Comparison of ENCODE assay signal across 1 cellular context in the genomic region with DNA sequence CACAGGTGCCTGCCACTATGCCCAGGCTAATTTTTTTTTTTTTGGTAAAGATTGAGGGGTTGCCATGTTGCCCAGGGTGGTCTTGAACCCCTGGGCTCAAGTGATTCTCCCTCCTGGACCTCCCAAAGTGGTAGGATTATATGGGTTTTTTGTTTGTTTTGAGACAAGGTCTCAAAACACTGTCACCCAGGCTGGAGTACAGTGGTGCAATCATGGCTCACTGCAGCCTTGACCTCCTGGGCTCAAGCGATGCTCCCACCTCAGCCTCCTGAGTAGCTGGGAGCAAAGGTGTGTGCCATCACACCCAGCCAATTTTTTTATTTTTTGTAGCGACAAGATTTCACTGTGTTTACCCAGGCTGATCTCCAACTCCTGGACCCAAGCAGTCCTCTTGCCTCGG.
TF ChIP-seq lines count a peak whose summit lies in the region.

No MANE protein-coding gene starts in this region.

TF ChIP-seq in HepG2, 621 proteins besides CTCF, POLR2A, EP300 and RAD21 (continued from another document and continues in another):
- TF ChIP-seq, protein P1, sequence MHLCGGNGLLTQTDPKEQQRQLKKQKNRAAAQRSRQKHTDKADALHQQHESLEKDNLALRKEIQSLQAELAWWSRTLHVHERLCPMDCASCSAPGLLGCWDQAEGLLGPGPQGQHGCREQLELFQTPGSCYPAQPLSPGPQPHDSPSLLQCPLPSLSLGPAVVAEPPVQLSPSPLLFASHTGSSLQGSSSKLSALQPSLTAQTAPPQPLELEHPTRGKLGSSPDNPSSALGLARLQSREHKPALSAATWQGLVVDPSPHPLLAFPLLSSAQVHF (CRISPR knock-in tag; IDR thresholded peaks at IDR 0.05): no peak
- no peak for TF ChIP-seq ZNF30 (CRISPR knock-in tag; IDR thresholded peaks at IDR 0.05)
- TF ChIP-seq, protein P2, sequence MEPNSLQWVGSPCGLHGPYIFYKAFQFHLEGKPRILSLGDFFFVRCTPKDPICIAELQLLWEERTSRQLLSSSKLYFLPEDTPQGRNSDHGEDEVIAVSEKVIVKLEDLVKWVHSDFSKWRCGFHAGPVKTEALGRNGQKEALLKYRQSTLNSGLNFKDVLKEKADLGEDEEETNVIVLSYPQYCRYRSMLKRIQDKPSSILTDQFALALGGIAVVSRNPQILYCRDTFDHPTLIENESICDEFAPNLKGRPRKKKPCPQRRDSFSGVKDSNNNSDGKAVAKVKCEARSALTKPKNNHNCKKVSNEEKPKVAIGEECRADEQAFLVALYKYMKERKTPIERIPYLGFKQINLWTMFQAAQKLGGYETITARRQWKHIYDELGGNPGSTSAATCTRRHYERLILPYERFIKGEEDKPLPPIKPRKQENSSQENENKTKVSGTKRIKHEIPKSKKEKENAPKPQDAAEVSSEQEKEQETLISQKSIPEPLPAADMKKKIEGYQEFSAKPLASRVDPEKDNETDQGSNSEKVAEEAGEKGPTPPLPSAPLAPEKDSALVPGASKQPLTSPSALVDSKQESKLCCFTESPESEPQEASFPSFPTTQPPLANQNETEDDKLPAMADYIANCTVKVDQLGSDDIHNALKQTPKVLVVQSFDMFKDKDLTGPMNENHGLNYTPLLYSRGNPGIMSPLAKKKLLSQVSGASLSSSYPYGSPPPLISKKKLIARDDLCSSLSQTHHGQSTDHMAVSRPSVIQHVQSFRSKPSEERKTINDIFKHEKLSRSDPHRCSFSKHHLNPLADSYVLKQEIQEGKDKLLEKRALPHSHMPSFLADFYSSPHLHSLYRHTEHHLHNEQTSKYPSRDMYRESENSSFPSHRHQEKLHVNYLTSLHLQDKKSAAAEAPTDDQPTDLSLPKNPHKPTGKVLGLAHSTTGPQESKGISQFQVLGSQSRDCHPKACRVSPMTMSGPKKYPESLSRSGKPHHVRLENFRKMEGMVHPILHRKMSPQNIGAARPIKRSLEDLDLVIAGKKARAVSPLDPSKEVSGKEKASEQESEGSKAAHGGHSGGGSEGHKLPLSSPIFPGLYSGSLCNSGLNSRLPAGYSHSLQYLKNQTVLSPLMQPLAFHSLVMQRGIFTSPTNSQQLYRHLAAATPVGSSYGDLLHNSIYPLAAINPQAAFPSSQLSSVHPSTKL (CRISPR knock-in tag; IDR thresholded peaks at IDR 0.05): peak; percentile 47; the same call in 1 of the 2 replicates
- TF ChIP-seq CREBL2 (CRISPR knock-in tag; IDR thresholded peaks at IDR 0.05; ENCODE audit: borderline replicate concordance): no peak
- TF ChIP-seq, protein P3, sequence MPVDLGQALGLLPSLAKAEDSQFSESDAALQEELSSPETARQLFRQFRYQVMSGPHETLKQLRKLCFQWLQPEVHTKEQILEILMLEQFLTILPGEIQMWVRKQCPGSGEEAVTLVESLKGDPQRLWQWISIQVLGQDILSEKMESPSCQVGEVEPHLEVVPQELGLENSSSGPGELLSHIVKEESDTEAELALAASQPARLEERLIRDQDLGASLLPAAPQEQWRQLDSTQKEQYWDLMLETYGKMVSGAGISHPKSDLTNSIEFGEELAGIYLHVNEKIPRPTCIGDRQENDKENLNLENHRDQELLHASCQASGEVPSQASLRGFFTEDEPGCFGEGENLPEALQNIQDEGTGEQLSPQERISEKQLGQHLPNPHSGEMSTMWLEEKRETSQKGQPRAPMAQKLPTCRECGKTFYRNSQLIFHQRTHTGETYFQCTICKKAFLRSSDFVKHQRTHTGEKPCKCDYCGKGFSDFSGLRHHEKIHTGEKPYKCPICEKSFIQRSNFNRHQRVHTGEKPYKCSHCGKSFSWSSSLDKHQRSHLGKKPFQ (CRISPR knock-in tag; IDR thresholded peaks at IDR 0.05; ENCODE audit: insufficient replicate concordance): peak; percentile 58
- TF ChIP-seq ZSCAN21 (CRISPR knock-in tag; IDR thresholded peaks at IDR 0.05; ENCODE audit: borderline replicate concordance): no peak
- no peak for TF ChIP-seq IRX3 (CRISPR knock-in tag; IDR thresholded peaks at IDR 0.05; ENCODE audit: borderline replicate concordance, low read depth)
- TF ChIP-seq ZNF24 (IDR thresholded peaks at IDR 0.05): no peak
- TF ChIP-seq HMGA1 (CRISPR knock-in tag; conservative IDR thresholded peaks at IDR 0.05): no peak
- TF ChIP-seq RFX3 (CRISPR knock-in tag; IDR thresholded peaks at IDR 0.05): no peak
- TF ChIP-seq MATR3 (CRISPR knock-in tag; IDR thresholded peaks at IDR 0.05): no peak
- TF ChIP-seq ZNF816 (CRISPR knock-in tag; IDR thresholded peaks at IDR 0.05; ENCODE audit: borderline replicate concordance): no peak
- TF ChIP-seq NR2F2 (IDR thresholded peaks at IDR 0.05; ENCODE audit: borderline replicate concordance, low read depth): 0 out of 2 replicates have a peak, but pooled peaks have one; percentile 32
- no peak for TF ChIP-seq GRHL1 (CRISPR knock-in tag; conservative IDR thresholded peaks at IDR 0.05)
- no peak for TF ChIP-seq FOSL2 (CRISPR knock-in tag; IDR thresholded peaks at IDR 0.05)
- peak; percentile 64 for TF ChIP-seq NR2F6 (IDR thresholded peaks at IDR 0.05)
- peak; percentile 86 for TF ChIP-seq NR2F6 (CRISPR knock-in tag; IDR thresholded peaks at IDR 0.05)
- peak; percentile 53; the same call in 1 of the 2 replicates for TF ChIP-seq RCOR2 (CRISPR knock-in tag; IDR thresholded peaks at IDR 0.05)
- TF ChIP-seq NCOA2 (CRISPR knock-in tag; IDR thresholded peaks at IDR 0.05): peak; percentile 22; the same call in 1 of the 2 replicates
- TF ChIP-seq GATAD2A (CRISPR knock-in tag; IDR thresholded peaks at IDR 0.05): peak; percentile 41; the same call in 1 of the 2 replicates
- 0 out of 2 replicates have a peak, but pooled peaks have one; percentile 13 for TF ChIP-seq PATZ1 (CRISPR knock-in tag; IDR thresholded peaks at IDR 0.05)
- TF ChIP-seq TIGD3 (CRISPR knock-in tag; IDR thresholded peaks at IDR 0.05; ENCODE audit: borderline replicate concordance): no peak
- TF ChIP-seq ZNF710 (CRISPR knock-in tag; IDR thresholded peaks at IDR 0.05; ENCODE audit: borderline replicate concordance): no peak
- TF ChIP-seq FOXJ3 (CRISPR knock-in tag; IDR thresholded peaks at IDR 0.05; ENCODE audit: borderline replicate concordance): no peak
- TF ChIP-seq, protein P4, sequence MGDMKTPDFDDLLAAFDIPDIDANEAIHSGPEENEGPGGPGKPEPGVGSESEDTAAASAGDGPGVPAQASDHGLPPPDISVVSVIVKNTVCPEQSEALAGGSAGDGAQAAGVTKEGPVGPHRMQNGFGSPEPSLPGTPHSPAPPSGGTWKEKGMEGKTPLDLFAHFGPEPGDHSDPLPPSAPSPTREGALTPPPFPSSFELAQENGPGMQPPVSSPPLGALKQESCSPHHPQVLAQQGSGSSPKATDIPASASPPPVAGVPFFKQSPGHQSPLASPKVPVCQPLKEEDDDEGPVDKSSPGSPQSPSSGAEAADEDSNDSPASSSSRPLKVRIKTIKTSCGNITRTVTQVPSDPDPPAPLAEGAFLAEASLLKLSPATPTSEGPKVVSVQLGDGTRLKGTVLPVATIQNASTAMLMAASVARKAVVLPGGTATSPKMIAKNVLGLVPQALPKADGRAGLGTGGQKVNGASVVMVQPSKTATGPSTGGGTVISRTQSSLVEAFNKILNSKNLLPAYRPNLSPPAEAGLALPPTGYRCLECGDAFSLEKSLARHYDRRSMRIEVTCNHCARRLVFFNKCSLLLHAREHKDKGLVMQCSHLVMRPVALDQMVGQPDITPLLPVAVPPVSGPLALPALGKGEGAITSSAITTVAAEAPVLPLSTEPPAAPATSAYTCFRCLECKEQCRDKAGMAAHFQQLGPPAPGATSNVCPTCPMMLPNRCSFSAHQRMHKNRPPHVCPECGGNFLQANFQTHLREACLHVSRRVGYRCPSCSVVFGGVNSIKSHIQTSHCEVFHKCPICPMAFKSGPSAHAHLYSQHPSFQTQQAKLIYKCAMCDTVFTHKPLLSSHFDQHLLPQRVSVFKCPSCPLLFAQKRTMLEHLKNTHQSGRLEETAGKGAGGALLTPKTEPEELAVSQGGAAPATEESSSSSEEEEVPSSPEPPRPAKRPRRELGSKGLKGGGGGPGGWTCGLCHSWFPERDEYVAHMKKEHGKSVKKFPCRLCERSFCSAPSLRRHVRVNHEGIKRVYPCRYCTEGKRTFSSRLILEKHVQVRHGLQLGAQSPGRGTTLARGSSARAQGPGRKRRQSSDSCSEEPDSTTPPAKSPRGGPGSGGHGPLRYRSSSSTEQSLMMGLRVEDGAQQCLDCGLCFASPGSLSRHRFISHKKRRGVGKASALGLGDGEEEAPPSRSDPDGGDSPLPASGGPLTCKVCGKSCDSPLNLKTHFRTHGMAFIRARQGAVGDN (CRISPR knock-in tag; IDR thresholded peaks at IDR 0.05): no peak
- peak; percentile 68 for TF ChIP-seq RARA (CRISPR knock-in tag; IDR thresholded peaks at IDR 0.05)
- TF ChIP-seq SALL1 (CRISPR knock-in tag; IDR thresholded peaks at IDR 0.05): peak; percentile 49
- no peak for TF ChIP-seq ISX (CRISPR knock-in tag; conservative IDR thresholded peaks at IDR 0.05)
- TF ChIP-seq FIP1L1 (IDR thresholded peaks at IDR 0.05; ENCODE audit: borderline replicate concordance, insufficient read depth, low read depth, low read length): no peak
- no peak for TF ChIP-seq ZFP37 (CRISPR knock-in tag; IDR thresholded peaks at IDR 0.05; ENCODE audit: borderline replicate concordance)
- TF ChIP-seq, protein P5, sequence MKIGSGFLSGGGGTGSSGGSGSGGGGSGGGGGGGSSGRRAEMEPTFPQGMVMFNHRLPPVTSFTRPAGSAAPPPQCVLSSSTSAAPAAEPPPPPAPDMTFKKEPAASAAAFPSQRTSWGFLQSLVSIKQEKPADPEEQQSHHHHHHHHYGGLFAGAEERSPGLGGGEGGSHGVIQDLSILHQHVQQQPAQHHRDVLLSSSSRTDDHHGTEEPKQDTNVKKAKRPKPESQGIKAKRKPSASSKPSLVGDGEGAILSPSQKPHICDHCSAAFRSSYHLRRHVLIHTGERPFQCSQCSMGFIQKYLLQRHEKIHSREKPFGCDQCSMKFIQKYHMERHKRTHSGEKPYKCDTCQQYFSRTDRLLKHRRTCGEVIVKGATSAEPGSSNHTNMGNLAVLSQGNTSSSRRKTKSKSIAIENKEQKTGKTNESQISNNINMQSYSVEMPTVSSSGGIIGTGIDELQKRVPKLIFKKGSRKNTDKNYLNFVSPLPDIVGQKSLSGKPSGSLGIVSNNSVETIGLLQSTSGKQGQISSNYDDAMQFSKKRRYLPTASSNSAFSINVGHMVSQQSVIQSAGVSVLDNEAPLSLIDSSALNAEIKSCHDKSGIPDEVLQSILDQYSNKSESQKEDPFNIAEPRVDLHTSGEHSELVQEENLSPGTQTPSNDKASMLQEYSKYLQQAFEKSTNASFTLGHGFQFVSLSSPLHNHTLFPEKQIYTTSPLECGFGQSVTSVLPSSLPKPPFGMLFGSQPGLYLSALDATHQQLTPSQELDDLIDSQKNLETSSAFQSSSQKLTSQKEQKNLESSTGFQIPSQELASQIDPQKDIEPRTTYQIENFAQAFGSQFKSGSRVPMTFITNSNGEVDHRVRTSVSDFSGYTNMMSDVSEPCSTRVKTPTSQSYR (CRISPR knock-in tag; IDR thresholded peaks at IDR 0.05; ENCODE audit: borderline replicate concordance): no peak
- TF ChIP-seq ZNF644 (CRISPR knock-in tag; IDR thresholded peaks at IDR 0.05; ENCODE audit: low read depth): 0 out of 2 replicates have a peak, but pooled peaks have one; percentile 37
- TF ChIP-seq FOXO1 (CRISPR knock-in tag; IDR thresholded peaks at IDR 0.05): 0 out of 2 replicates have a peak, but pooled peaks have one; percentile 25
